8 cellular contexts compared by ENCODE assay signal in the genomic region with DNA sequence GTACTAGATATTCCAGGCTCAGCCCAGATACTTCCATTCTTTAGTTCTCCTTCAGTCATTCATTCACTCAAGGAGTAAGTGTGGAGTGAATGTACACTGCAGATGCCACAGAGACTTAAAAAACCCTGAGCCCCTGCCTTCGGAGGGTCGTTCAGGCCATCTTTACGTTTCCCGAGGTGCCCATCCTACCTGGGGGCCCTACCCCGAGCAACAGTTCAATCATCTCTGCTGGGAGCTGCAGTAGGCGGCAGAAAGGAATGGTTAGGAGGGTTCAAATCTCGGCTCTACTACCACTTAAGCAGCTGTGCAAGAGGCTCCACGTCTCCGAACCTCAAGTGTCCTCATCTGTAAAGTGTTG. TPM values are rescaled to one million over a fixed set of nuclear protein-coding genes. Genes with fewer than 3 reads are reported as not detected.
DNase-seq lines count a peak whose midpoint lies in the region; ATAC-seq and TF ChIP-seq lines count a peak whose summit lies in the region.

No MANE protein-coding gene starts in this region.

- DNase-seq in SJSA1 (ENCODE audit: low read depth in 1 of 2, low spot score in 2 of 2) (peak in 1 of 2 experiments; percentile 5), gastrocnemius medialis (no peak), SHP77 treated with DMSO at 0.1 percent for 48 hours (lab: John Stamatoyannopoulos, UW) (no peak), NCI-H526 (lab: John Stamatoyannopoulos, UW) (no peak)

- in situ Hi-C loops in gastrocnemius medialis (cut with MboI; ENCODE audit: low sequenced_read_pairs in 4 of 4): no loop called here

- TF ChIP-seq CTCF in gastroesophageal sphincter (IDR thresholded peaks at IDR 0.05): no peak
- TF ChIP-seq CTCF in gastrocnemius medialis (IDR thresholded peaks at IDR 0.05 in 4 of 5, conservative IDR thresholded peaks at IDR 0.05 in 1 of 5): no peak

- H3K4me1 ChIP-seq in SJSA1 (replicated peaks) (peaks cover 5% of the 10 kb centered on the region; the same call in 1 of the 2 replicates), gastroesophageal sphincter (peaks cover 0 to 36% (median 17%) of the 10 kb centered on the region in 3 donors), gastrocnemius medialis (peaks cover 20 to 31% of the 10 kb centered on the region in 2 donors)

- H3K36me3 ChIP-seq in SJSA1 (peaks cover 44% of the 10 kb centered on the region), gastroesophageal sphincter (peaks cover 0 to 35% of the 10 kb centered on the region in 2 donors), gastrocnemius medialis (peaks cover 0 to 33% of the 10 kb centered on the region in 2 donors)

- H3K4me3 ChIP-seq in SJSA1: peak overlapping the region; percentile 84
- H3K4me3 ChIP-seq in gastroesophageal sphincter: peak overlapping the region; percentile 75 to 86
- peak overlapping the region; percentile 69 to 99 (median 91) for H3K4me3 ChIP-seq in gastrocnemius medialis

- H3K9me3 ChIP-seq in SJSA1 (replicated peaks) (no peaks in the 10 kb centered on the region), gastroesophageal sphincter (no peaks in the 10 kb centered on the region), gastrocnemius medialis (no peaks in the 10 kb centered on the region)

- intact Hi-C loops in gastrocnemius medialis (cut with DNase I; ENCODE audit: low total_unique reads): loop anchor here (5.0 kb wide), 1 partner anchor 1332 kb away; no protein-coding TSS in a partner anchor

- H3K27me3 ChIP-seq in SJSA1 (replicated peaks) (no peaks in the 10 kb centered on the region), gastroesophageal sphincter (no peaks in the 10 kb centered on the region), gastrocnemius medialis (no peaks in the 10 kb centered on the region)

- no peak for TF ChIP-seq POLR2A in gastroesophageal sphincter (IDR thresholded peaks at IDR 0.05)
- no peak for TF ChIP-seq POLR2A in gastrocnemius medialis (IDR thresholded peaks at IDR 0.05)

- peak overlapping the region; percentile 87 for H3K27ac ChIP-seq in SJSA1
- H3K27ac ChIP-seq in gastroesophageal sphincter: peak overlapping the region; percentile 64 to 89 (median 84)
- H3K27ac ChIP-seq in gastrocnemius medialis: peak overlapping the region; percentile 82 to 91 (median 86)

- ATAC-seq in GM19035 (IDR thresholded peaks at IDR 0.05; ENCODE audit: unreplicated experiment) (peak; percentile 7), gastroesophageal sphincter (no peak), gastrocnemius medialis (peak in 1 of 2 donors; percentile 10), HG02798 (IDR thresholded peaks at IDR 0.05; ENCODE audit: poor library complexity, unreplicated experiment) (no peak), HG03342 (IDR thresholded peaks at IDR 0.05; ENCODE audit: unreplicated experiment) (no peak)

- TF ChIP-seq EP300 in gastroesophageal sphincter (IDR thresholded peaks at IDR 0.05): no peak

- WGBS in gastroesophageal sphincter (ENCODE audit: low coverage in 1 of 2), 2 donors: 0% methylated on average over 2 of the region's 9 CpGs; no CpG with 5 or more reads in 1 of the 2 donors

RNA-seq across cellular contexts. Expression of gene SEC13, which starts 0.6 kb away (rescaled TPM):
- 168 and 188 TPM in 2 replicates for total RNA-seq in SJSA1 (2014; rRNA removed; shearing (Covaris generic))
- 10 to 100 TPM; 58.5 to 85.9 (median 76.9) TPM for total RNA-seq in gastroesophageal sphincter
- total RNA-seq in gastrocnemius medialis: 100 to 1,000 TPM in 3 of 4 donors, 10 to 100 TPM in 1; 96.1 to 119 (median 111) TPM

RNA-seq across cellular contexts. Expression of gene GHRL, which starts 27.6 kb away (rescaled TPM):
- total RNA-seq in SJSA1 (2014; rRNA removed; shearing (Covaris generic)): 0.21 TPM in 1 of 2 replicates, not detected in the other
- total RNA-seq in gastroesophageal sphincter: 1 to 10 TPM in 1 of 4 donors, under 1 TPM in 1, not detected in 2; 0.47 to 3.2 TPM
- total RNA-seq in gastrocnemius medialis: not detected
